Comparison of ENCODE assay signal across 21 cellular contexts in genomic region chr6:41813956-41814355, GRCh38.
"Had no signal": no experiment of that assay in that cellular context is flagged by ENCODE, and none has a peak within 500 bp of the region (broad histone marks: within the 10 kb centered on the region; RNA-seq: fewer than 3 reads in every experiment).

No MANE protein-coding gene starts in this region.

- H3K4me1 ChIP-seq: lower lobe of right lung, suprapubic skin, thyroid gland had no signal

- DNase-seq: effector CD4-positive, alpha-beta T cell; endodermal cell; erythroblast; head of caudate nucleus; hippocampal formation; kidney glomerular epithelial cell; lower lobe of right lung; mesenchymal stem cell; midbrain; nephron progenitor cell; psoas muscle; retina; small intestine; stimulated activated CD4-positive, alpha-beta T cell treated with anti-CD3 and anti-CD28 coated beads, Interleukin-12 subunit alpha, Interleukin-12 subunit beta, amount 100 ng/mL, for 4 hours; stimulated activated naive CD4-positive, alpha-beta T cell treated with Interleukin-2 at 50 U/mL for 16 hours; thyroid gland had no signal

- H3K27ac ChIP-seq: coronary artery, foreskin keratinocyte, lower lobe of right lung, psoas muscle, suprapubic skin, thyroid gland had no signal

- H3K27me3 Mint-ChIP-seq: type B pancreatic cell had no signal

- H3K4me1 Mint-ChIP-seq: nephron progenitor cell had no signal

- H3K9me3 ChIP-seq: lower lobe of right lung, psoas muscle, suprapubic skin, thyroid gland had no signal

- H3K27ac Mint-ChIP-seq: endodermal cell, type B pancreatic cell had no signal

- H3K36me3 Mint-ChIP-seq: type B pancreatic cell had no signal

- H3K27me3 ChIP-seq: foreskin keratinocyte, suprapubic skin, thyroid gland had no signal

- H3K9me3 Mint-ChIP-seq: endodermal cell, nephron progenitor cell, type B pancreatic cell had no signal

- H3K4me3 ChIP-seq: coronary artery, lower lobe of right lung, psoas muscle, suprapubic skin, thyroid gland had no signal

- ATAC-seq: left lobe of liver, lower lobe of right lung, psoas muscle had no signal

- H3K4me3 Mint-ChIP-seq: endodermal cell, nephron progenitor cell, type B pancreatic cell had no signal
